In the genomic region with DNA sequence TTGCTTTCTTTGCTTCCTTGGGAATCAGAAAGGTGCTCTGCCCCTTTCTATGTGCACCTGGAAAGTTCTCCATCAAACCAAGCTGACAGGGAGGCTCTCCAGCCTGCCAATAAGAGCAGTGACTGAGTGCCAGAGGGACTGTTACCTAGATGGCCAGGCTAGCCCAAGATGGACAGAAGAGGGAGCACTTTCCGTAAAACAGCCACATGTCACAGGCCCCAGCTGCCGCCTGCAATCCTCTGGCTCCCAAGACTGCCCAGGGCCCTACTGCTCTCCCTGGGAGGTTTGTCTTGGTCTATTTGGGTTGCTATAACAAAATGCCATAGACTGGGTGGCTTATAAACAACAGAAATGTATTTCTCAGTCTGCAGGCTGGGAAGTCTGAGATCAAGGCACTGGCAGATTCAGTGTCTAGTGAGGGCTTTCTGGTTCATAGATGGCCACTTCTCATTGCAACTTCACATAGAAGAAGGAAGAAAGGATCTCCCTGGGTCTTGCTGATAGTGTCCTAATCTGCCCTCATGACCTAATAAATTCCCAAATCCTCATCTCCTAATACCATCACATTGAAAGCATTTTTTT, we compare ENCODE assay signal across 8 cellular contexts.
A peak's percentile ranks its signal among the peaks of the same experiment; 100 is the strongest.
DNase-seq lines count a peak whose midpoint lies in the region; ATAC-seq and TF ChIP-seq lines count a peak whose summit lies in the region.

No MANE protein-coding gene starts in this region.

- CTCF ChIA-PET in activated CD4-positive, alpha-beta memory T cell treated with anti-CD3 and anti-CD28 coated beads for 36 hours (lab: Charles Lee) = interaction anchor here (0.7 kb wide), 1 partner anchor 45 kb away, joined by 3 read pairs; no protein-coding TSS in a partner anchor

- no peak for TF ChIP-seq POLR2A in breast epithelium (IDR thresholded peaks at IDR 0.05)

- peaks cover 20% of the 10 kb centered on the region for H3K4me1 Mint-ChIP-seq in activated CD4-positive, alpha-beta memory T cell treated with anti-CD3 and anti-CD28 coated beads for 36 hours (ENCODE audit: low read depth)
- H3K4me1 Mint-ChIP-seq in effector memory CD8-positive, alpha-beta T cell (ENCODE audit: low read depth in 2 of 2) = peaks cover 15% of the 10 kb centered on the region in 2 donors

- peaks cover 6% of the 10 kb centered on the region for H3K36me3 Mint-ChIP-seq in activated CD4-positive, alpha-beta memory T cell treated with anti-CD3 and anti-CD28 coated beads for 36 hours
- peaks cover 3% of the 10 kb centered on the region for H3K36me3 Mint-ChIP-seq in effector memory CD8-positive, alpha-beta T cell (ENCODE audit: insufficient read depth)

- H3K36me3 ChIP-seq in MG63 (no peaks in the 10 kb centered on the region), breast epithelium (no peaks in the 10 kb centered on the region), left lung (no peaks in the 10 kb centered on the region)

- DNase-seq in DMS114 treated with DMSO at 0.1 percent for 48 hours (lab: John Stamatoyannopoulos, UW; ENCODE audit: unreplicated experiment) (peak; percentile 53), MG63 (peak; percentile 25), breast epithelium (ENCODE audit: low spot score in 2 of 2) (peak; percentile 58 to 62), left lung (peak in 1 of 2 donors; percentile 38), NCI-H1436 treated with DMSO at 0.1 percent for 48 hours (lab: John Stamatoyannopoulos, UW) (no peak)
- DNase-seq in activated CD4-positive, alpha-beta memory T cell treated with anti-CD3 and anti-CD28 coated beads for 36 hours = no peak
- DNase-seq in effector memory CD8-positive, alpha-beta T cell = no peak

- no peaks in the 10 kb centered on the region for H3K27me3 ChIP-seq in MG63
- H3K27me3 ChIP-seq in breast epithelium = no peaks in the 10 kb centered on the region
- H3K27me3 ChIP-seq in left lung = no peaks in the 10 kb centered on the region

- H3K9me3 ChIP-seq in MG63 (no peaks in the 10 kb centered on the region), breast epithelium (no peaks in the 10 kb centered on the region), left lung (no peaks in the 10 kb centered on the region)

- H3K4me1 ChIP-seq in breast epithelium (peaks cover 0 to 6% of the 10 kb centered on the region in 2 donors), left lung (peaks cover 10 to 15% of the 10 kb centered on the region in 2 donors)

- intact Hi-C loops in breast epithelium (cut with DNase I; ENCODE audit: low total_unique reads) = no loop called here
- intact Hi-C loops in left lung (cut with DNase I) = no loop called here
- intact Hi-C loops in activated CD4-positive, alpha-beta memory T cell treated with anti-CD3 and anti-CD28 coated beads for 36 hours (cut with micrococcal nuclease) = no loop called here

- POLR2A ChIA-PET in activated CD4-positive, alpha-beta memory T cell treated with anti-CD3 and anti-CD28 coated beads for 36 hours (lab: Charles Lee) = no interaction called here

- H3K27ac ChIP-seq in breast epithelium = peak overlapping the region; percentile 41 to 73
- H3K27ac ChIP-seq in left lung = no peak overlapping the region

- H3K4me3 ChIP-seq in MG63 = no peak overlapping the region
- no peak overlapping the region for H3K4me3 ChIP-seq in breast epithelium
- no peak overlapping the region for H3K4me3 ChIP-seq in left lung

- no peak overlapping the region for H3K27ac Mint-ChIP-seq in activated CD4-positive, alpha-beta memory T cell treated with anti-CD3 and anti-CD28 coated beads for 36 hours
- H3K27ac Mint-ChIP-seq in effector memory CD8-positive, alpha-beta T cell = no peak overlapping the region

- no peak overlapping the region for H3K4me3 Mint-ChIP-seq in activated CD4-positive, alpha-beta memory T cell treated with anti-CD3 and anti-CD28 coated beads for 36 hours
- no peak overlapping the region for H3K4me3 Mint-ChIP-seq in effector memory CD8-positive, alpha-beta T cell

- TF ChIP-seq CTCF in breast epithelium (IDR thresholded peaks at IDR 0.05) = peak in 2 of 3 donors; percentile 21 to 45
- TF ChIP-seq CTCF in left lung (IDR thresholded peaks at IDR 0.05) = peak; percentile 22 to 24

- H3K27me3 Mint-ChIP-seq in activated CD4-positive, alpha-beta memory T cell treated with anti-CD3 and anti-CD28 coated beads for 36 hours = no peaks in the 10 kb centered on the region
- no peaks in the 10 kb centered on the region for H3K27me3 Mint-ChIP-seq in effector memory CD8-positive, alpha-beta T cell

- ATAC-seq in left lung (peak; percentile 70), GM21576 (IDR thresholded peaks at IDR 0.05; ENCODE audit: unreplicated experiment) (no peak)
- ATAC-seq in effector memory CD8-positive, alpha-beta T cell (replicated peaks) = no peak

- no peaks in the 10 kb centered on the region for H3K9me3 Mint-ChIP-seq in activated CD4-positive, alpha-beta memory T cell treated with anti-CD3 and anti-CD28 coated beads for 36 hours
- no peaks in the 10 kb centered on the region for H3K9me3 Mint-ChIP-seq in effector memory CD8-positive, alpha-beta T cell

Comparison
In these comparisons a context has a peak if more than half of its experiments do, and no peak if none do; other contexts are left out.
1. DNase-seq: peak in DMS114 treated with DMSO at 0.1 percent for 48 hours (single experiment), MG63 (single experiment) and breast epithelium (2 of 2); none in NCI-H1436 treated with DMSO at 0.1 percent for 48 hours (single experiment), activated CD4-positive, alpha-beta memory T cell treated with anti-CD3 and anti-CD28 coated beads for 36 hours (single experiment) and effector memory CD8-positive, alpha-beta T cell (0 of 3).
2. H3K27ac ChIP-seq: peak in breast epithelium (2 of 2); none in left lung (0 of 2).